ENCODE assay signal across 23 cellular contexts in genomic region chr6:164063346-164063745, GRCh38.
"Had no signal": no experiment of that assay in that cellular context is flagged by ENCODE, and none has a peak within 500 bp of the region (broad histone marks: within the 10 kb centered on the region; RNA-seq: fewer than 3 reads in every experiment).

No MANE protein-coding gene starts in this region.

- H3K4me1 ChIP-seq: esophagus muscularis mucosa, foreskin keratinocyte, heart right ventricle, left lung, lower lobe of right lung had no signal

- H3K36me3 ChIP-seq: esophagus muscularis mucosa, gastrocnemius medialis, heart right ventricle, left lung, lower lobe of right lung had no signal

- FAIRE-seq: colon, endothelial cell of umbilical vein, islet of Langerhans, keratinocyte had no signal

- H3K27me3 ChIP-seq: esophagus muscularis mucosa, foreskin keratinocyte, gastrocnemius medialis, heart right ventricle, left lung had no signal

- H3K27ac ChIP-seq: coronary artery, esophagus muscularis mucosa, foreskin keratinocyte, gastrocnemius medialis, heart right ventricle, left lung, lower lobe of right lung had no signal

- DNase-seq: dermis blood vessel endothelial cell; dorsolateral prefrontal cortex; effector CD4-positive, alpha-beta T cell; effector memory CD4-positive, alpha-beta T cell; foreskin keratinocyte; gastrocnemius medialis; glutamatergic neuron; head of caudate nucleus; heart right ventricle; hippocampal formation; left cardiac atrium; left lung; left ventricle myocardium superior; lower lobe of right lung; mesenchymal stem cell; midbrain; naive thymus-derived CD4-positive, alpha-beta T cell had no signal

- H3K4me3 ChIP-seq: coronary artery, dorsolateral prefrontal cortex, esophagus muscularis mucosa, gastrocnemius medialis, heart right ventricle, left lung, lower lobe of right lung had no signal

- ATAC-seq: foreskin keratinocyte; gastrocnemius medialis; heart right ventricle; left cardiac atrium; left lung; left ventricle myocardium superior; lower lobe of right lung; naive thymus-derived CD4-positive, alpha-beta T cell had no signal
